ENCODE assay signal across 1 cellular context in the genomic region with DNA sequence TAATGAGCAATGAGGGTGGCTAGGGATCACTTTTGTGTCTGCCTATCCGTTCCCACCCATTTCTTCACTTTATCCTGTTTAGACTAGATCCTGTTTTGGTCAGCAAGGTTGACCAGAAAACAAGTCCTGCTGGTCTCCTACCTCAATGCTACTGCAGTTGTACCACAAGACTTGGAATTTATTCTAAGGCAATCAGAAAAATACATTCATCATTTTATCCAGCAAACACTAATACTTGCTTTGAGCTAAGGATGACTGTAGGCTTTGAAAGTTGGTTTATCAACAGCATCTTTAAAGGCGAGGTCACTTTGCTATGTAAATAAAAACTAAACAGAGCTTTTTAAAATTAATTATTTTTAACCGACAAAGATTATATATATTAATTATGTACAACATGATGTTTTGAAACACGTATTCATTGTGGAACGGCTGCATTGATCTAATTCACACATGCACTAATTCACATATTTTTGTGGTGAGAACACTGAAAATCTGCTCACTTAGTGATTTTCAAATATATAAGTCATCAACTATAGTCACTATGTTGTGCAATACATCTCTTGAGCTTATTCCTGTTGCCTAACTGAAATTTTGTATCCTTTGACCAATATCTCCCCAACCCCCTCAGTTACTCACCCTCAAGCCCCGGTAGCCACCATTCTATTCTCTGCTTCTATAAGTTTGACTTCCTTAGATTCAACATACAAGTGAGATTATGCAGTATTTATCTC.
TF ChIP-seq lines count a peak whose summit lies in the region.

No MANE protein-coding gene starts in this region.

TF ChIP-seq in GM23338, 12 proteins besides CTCF, POLR2A, EP300 and RAD21 (continued from another document):
- TF ChIP-seq, protein P1, sequence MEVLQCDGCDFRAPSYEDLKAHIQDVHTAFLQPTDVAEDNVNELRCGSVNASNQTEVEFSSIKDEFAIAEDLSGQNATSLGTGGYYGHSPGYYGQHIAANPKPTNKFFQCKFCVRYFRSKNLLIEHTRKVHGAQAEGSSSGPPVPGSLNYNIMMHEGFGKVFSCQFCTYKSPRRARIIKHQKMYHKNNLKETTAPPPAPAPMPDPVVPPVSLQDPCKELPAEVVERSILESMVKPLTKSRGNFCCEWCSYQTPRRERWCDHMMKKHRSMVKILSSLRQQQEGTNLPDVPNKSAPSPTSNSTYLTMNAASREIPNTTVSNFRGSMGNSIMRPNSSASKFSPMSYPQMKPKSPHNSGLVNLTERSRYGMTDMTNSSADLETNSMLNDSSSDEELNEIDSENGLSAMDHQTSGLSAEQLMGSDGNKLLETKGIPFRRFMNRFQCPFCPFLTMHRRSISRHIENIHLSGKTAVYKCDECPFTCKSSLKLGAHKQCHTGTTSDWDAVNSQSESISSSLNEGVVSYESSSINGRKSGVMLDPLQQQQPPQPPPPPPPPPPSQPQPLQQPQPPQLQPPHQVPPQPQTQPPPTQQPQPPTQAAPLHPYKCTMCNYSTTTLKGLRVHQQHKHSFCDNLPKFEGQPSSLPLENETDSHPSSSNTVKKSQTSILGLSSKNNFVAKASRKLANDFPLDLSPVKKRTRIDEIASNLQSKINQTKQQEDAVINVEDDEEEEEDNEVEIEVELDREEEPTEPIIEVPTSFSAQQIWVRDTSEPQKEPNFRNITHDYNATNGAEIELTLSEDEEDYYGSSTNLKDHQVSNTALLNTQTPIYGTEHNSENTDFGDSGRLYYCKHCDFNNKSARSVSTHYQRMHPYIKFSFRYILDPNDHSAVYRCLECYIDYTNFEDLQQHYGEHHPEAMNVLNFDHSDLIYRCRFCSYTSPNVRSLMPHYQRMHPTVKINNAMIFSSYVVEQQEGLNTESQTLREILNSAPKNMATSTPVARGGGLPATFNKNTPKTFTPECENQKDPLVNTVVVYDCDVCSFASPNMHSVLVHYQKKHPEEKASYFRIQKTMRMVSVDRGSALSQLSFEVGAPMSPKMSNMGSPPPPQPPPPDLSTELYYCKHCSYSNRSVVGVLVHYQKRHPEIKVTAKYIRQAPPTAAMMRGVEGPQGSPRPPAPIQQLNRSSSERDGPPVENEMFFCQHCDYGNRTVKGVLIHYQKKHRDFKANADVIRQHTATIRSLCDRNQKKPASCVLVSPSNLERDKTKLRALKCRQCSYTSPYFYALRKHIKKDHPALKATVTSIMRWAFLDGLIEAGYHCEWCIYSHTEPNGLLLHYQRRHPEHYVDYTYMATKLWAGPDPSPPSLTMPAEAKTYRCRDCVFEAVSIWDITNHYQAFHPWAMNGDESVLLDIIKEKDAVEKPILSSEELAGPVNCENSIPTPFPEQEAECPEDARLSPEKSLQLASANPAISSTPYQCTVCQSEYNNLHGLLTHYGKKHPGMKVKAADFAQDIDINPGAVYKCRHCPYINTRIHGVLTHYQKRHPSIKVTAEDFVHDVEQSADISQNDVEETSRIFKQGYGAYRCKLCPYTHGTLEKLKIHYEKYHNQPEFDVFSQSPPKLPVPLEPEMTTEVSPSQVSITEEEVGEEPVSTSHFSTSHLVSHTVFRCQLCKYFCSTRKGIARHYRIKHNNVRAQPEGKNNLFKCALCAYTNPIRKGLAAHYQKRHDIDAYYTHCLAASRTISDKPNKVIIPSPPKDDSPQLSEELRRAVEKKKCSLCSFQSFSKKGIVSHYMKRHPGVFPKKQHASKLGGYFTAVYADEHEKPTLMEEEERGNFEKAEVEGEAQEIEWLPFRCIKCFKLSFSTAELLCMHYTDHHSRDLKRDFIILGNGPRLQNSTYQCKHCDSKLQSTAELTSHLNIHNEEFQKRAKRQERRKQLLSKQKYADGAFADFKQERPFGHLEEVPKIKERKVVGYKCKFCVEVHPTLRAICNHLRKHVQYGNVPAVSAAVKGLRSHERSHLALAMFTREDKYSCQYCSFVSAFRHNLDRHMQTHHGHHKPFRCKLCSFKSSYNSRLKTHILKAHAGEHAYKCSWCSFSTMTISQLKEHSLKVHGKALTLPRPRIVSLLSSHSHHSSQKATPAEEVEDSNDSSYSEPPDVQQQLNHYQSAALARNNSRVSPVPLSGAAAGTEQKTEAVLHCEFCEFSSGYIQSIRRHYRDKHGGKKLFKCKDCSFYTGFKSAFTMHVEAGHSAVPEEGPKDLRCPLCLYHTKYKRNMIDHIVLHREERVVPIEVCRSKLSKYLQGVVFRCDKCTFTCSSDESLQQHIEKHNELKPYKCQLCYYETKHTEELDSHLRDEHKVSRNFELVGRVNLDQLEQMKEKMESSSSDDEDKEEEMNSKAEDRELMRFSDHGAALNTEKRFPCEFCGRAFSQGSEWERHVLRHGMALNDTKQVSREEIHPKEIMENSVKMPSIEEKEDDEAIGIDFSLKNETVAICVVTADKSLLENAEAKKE (CRISPR knock-in tag; IDR thresholded peaks at IDR 0.05) = no peak
- TF ChIP-seq ZNF331 (CRISPR knock-in tag; IDR thresholded peaks at IDR 0.05; ENCODE audit: low read depth) = no peak
- TF ChIP-seq, protein P2, sequence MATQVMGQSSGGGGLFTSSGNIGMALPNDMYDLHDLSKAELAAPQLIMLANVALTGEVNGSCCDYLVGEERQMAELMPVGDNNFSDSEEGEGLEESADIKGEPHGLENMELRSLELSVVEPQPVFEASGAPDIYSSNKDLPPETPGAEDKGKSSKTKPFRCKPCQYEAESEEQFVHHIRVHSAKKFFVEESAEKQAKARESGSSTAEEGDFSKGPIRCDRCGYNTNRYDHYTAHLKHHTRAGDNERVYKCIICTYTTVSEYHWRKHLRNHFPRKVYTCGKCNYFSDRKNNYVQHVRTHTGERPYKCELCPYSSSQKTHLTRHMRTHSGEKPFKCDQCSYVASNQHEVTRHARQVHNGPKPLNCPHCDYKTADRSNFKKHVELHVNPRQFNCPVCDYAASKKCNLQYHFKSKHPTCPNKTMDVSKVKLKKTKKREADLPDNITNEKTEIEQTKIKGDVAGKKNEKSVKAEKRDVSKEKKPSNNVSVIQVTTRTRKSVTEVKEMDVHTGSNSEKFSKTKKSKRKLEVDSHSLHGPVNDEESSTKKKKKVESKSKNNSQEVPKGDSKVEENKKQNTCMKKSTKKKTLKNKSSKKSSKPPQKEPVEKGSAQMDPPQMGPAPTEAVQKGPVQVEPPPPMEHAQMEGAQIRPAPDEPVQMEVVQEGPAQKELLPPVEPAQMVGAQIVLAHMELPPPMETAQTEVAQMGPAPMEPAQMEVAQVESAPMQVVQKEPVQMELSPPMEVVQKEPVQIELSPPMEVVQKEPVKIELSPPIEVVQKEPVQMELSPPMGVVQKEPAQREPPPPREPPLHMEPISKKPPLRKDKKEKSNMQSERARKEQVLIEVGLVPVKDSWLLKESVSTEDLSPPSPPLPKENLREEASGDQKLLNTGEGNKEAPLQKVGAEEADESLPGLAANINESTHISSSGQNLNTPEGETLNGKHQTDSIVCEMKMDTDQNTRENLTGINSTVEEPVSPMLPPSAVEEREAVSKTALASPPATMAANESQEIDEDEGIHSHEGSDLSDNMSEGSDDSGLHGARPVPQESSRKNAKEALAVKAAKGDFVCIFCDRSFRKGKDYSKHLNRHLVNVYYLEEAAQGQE (IDR thresholded peaks at IDR 0.05; ENCODE audit: unreplicated experiment) = no peak
- no peak for TF ChIP-seq ZNF114 (CRISPR knock-in tag; IDR thresholded peaks at IDR 0.05)
- no peak for TF ChIP-seq EZH2 (IDR thresholded peaks at IDR 0.05; ENCODE audit: low read depth, unreplicated experiment)
- no peak for TF ChIP-seq JUNB (IDR thresholded peaks at IDR 0.05; ENCODE audit: unreplicated experiment)
- TF ChIP-seq, protein P3, sequence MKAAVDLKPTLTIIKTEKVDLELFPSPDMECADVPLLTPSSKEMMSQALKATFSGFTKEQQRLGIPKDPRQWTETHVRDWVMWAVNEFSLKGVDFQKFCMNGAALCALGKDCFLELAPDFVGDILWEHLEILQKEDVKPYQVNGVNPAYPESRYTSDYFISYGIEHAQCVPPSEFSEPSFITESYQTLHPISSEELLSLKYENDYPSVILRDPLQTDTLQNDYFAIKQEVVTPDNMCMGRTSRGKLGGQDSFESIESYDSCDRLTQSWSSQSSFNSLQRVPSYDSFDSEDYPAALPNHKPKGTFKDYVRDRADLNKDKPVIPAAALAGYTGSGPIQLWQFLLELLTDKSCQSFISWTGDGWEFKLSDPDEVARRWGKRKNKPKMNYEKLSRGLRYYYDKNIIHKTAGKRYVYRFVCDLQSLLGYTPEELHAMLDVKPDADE (IDR thresholded peaks at IDR 0.05) = no peak
- no peak for TF ChIP-seq STAT1 (IDR thresholded peaks at IDR 0.05; ENCODE audit: unreplicated experiment)
- TF ChIP-seq EZH2phosphoT487 (IDR thresholded peaks at IDR 0.05; ENCODE audit: unreplicated experiment) = no peak
